In genomic region chr15:100114100-100114499, GRCh38 we compare ENCODE assay signal across 9 cellular contexts.
DNase-seq lines count a peak whose midpoint lies in the region; ATAC-seq and TF ChIP-seq lines count a peak whose summit lies in the region.
"Had no signal": no experiment of that assay in that cellular context is flagged by ENCODE, and none has a peak within 500 bp of the region (broad histone marks: within the 10 kb centered on the region; RNA-seq: fewer than 3 reads in every experiment).

No MANE protein-coding gene starts in this region.

- ATAC-seq in HG03139 (IDR thresholded peaks at IDR 0.05; ENCODE audit: unreplicated experiment) (no peak), HG03354 (IDR thresholded peaks at IDR 0.05; ENCODE audit: poor library complexity, severe bottlenecking, unreplicated experiment) (no peak), HG03442 (IDR thresholded peaks at IDR 0.05; ENCODE audit: unreplicated experiment) (no peak)

- no peaks in the 10 kb centered on the region for H3K27me3 ChIP-seq in right atrium auricular region

- H3K4me1 ChIP-seq in right atrium auricular region = peaks cover 0 to 66% of the 10 kb centered on the region in 2 donors

- no peaks in the 10 kb centered on the region for H3K9me3 ChIP-seq in right atrium auricular region

- H3K36me3 ChIP-seq in right atrium auricular region = no peaks in the 10 kb centered on the region

- TF ChIP-seq CTCF in right atrium auricular region (IDR thresholded peaks at IDR 0.05) = no peak

- H3K27ac ChIP-seq in right atrium auricular region = peak overlapping the region; percentile 91 to 95

- peak overlapping the region in 1 of 2 donors; percentile 41 for H3K4me3 ChIP-seq in right atrium auricular region
- H3K4me3 ChIP-seq in skeletal muscle cell (ENCODE audit: low read depth, low read length) = no peak overlapping the region

- DNase-seq in HCEC 1CT (peak; percentile 21), anterior cingulate cortex (lab: John Stamatoyannopoulos, UW) (peak in 35 of 58 donors; percentile 18 to 73 (median 39)), right atrium auricular region (ENCODE audit: low spot score) (peak; percentile 92), skeletal muscle cell (ENCODE audit: low read depth) (peak; percentile 28), NCI-H1417 treated with DMSO at 0.1 percent for 48 hours (lab: John Stamatoyannopoulos, UW) (no peak)
- DNase-seq: naive B cell had no signal
